Comparison of ENCODE assay signal across 16 cellular contexts in genomic region chr9:81465468-81466002, GRCh38.
DNase-seq lines count a peak whose midpoint lies in the region; ATAC-seq and TF ChIP-seq lines count a peak whose summit lies in the region.
"Had no signal": no experiment of that assay in that cellular context is flagged by ENCODE, and none has a peak within 500 bp of the region (broad histone marks: within the 10 kb centered on the region; RNA-seq: fewer than 3 reads in every experiment).

No MANE protein-coding gene starts in this region.

- DNase-seq in MCF 10A (ENCODE audit: unreplicated experiment) (peak; percentile 1), breast epithelium (ENCODE audit: low spot score in 2 of 2) (no peak), chondrocyte (ENCODE audit: low spot score) (no peak), left kidney (ENCODE audit: low read depth, low spot score) (peak; percentile 7), A673 (ENCODE audit: low spot score) (no peak), Peyer's patch (no peak)
- no peak for DNase-seq in stimulated activated naive B cell treated with anti-CD40 and anti-IgM and Interleukin-4, amounts not matched to agents 10 μg/mL and 1 μg/mL and 100 μg/mL, for 72 hours
- DNase-seq: activated CD4-positive, alpha-beta memory T cell treated with anti-CD3 and anti-CD28 coated beads, Interleukin-2, amount 10 ng/mL, durations not matched to agents 7 days and 5 days; NCI-H1417 treated with DMSO at 0.1 percent for 48 hours; ovary; stimulated activated CD8-positive, alpha-beta memory T cell treated with anti-CD3 and anti-CD28 coated beads, Interleukin-4, amount 100 ng/mL, for 48 hours; T-helper 9 cell had no signal

- H3K4me1 Mint-ChIP-seq in MCF 10A (ENCODE audit: insufficient read depth, unreplicated experiment) (no peaks in the 10 kb centered on the region), chondrocyte (ENCODE audit: low read depth) (peaks cover 21% of the 10 kb centered on the region)
- H3K4me1 Mint-ChIP-seq in stimulated activated naive B cell treated with anti-CD40 and anti-IgM and Interleukin-4, amounts not matched to agents 10 μg/mL and 1 μg/mL and 100 μg/mL, for 72 hours = peaks cover 4 to 8% of the 10 kb centered on the region in 2 donors
- H3K4me1 Mint-ChIP-seq: activated CD4-positive, alpha-beta memory T cell treated with anti-CD3 and anti-CD28 coated beads, Interleukin-2, amount 10 ng/mL, durations not matched to agents 7 days and 5 days; activated T-helper 17 cell treated with anti-CD3 and anti-CD28 coated beads, Interleukin-2, amount 50 U/mL, for 72 hours; brain had no signal

- H3K4me1 ChIP-seq in breast epithelium = no peaks in the 10 kb centered on the region
- H3K4me1 ChIP-seq in A673 (ENCODE audit: insufficient read depth, low read length, poor library complexity, severe bottlenecking) = no peaks in the 10 kb centered on the region
- H3K4me1 ChIP-seq in Peyer's patch = no peaks in the 10 kb centered on the region
- H3K4me1 ChIP-seq: tibial nerve had no signal

- POLR2A ChIA-PET in MCF 10A (lab: Yijun Ruan, JAX) = no interaction called here
- POLR2A ChIA-PET in A673 (lab: Charles Lee; ENCODE audit: low non-redundant PET) = no interaction called here

- H3K27ac Mint-ChIP-seq in MCF 10A (ENCODE audit: low read depth, unreplicated experiment) (no peak overlapping the region), chondrocyte (ENCODE audit: unreplicated experiment) (peak overlapping the region; percentile 25)
- H3K27ac Mint-ChIP-seq in stimulated activated naive B cell treated with anti-CD40 and anti-IgM and Interleukin-4, amounts not matched to agents 10 μg/mL and 1 μg/mL and 100 μg/mL, for 72 hours = peak overlapping the region; percentile 25
- H3K27ac Mint-ChIP-seq: activated CD4-positive, alpha-beta memory T cell treated with anti-CD3 and anti-CD28 coated beads, Interleukin-2, amount 10 ng/mL, durations not matched to agents 7 days and 5 days; activated T-helper 17 cell treated with anti-CD3 and anti-CD28 coated beads, Interleukin-2, amount 50 U/mL, for 72 hours; brain had no signal

- H3K4me3 Mint-ChIP-seq in MCF 10A (ENCODE audit: unreplicated experiment) (no peak overlapping the region), chondrocyte (ENCODE audit: unreplicated experiment) (no peak overlapping the region)
- no peak overlapping the region for H3K4me3 Mint-ChIP-seq in stimulated activated naive B cell treated with anti-CD40 and anti-IgM and Interleukin-4, amounts not matched to agents 10 μg/mL and 1 μg/mL and 100 μg/mL, for 72 hours
- H3K4me3 Mint-ChIP-seq: activated CD4-positive, alpha-beta memory T cell treated with anti-CD3 and anti-CD28 coated beads, Interleukin-2, amount 10 ng/mL, durations not matched to agents 7 days and 5 days; activated T-helper 17 cell treated with anti-CD3 and anti-CD28 coated beads, Interleukin-2, amount 50 U/mL, for 72 hours; brain had no signal

- H3K27me3 ChIP-seq in breast epithelium (no peaks in the 10 kb centered on the region), A673 (replicated peaks; ENCODE audit: insufficient read depth, low read depth, low read length, poor library complexity) (no peaks in the 10 kb centered on the region), Peyer's patch (no peaks in the 10 kb centered on the region)
- H3K27me3 ChIP-seq: ovary, tibial nerve had no signal

- H3K36me3 Mint-ChIP-seq in MCF 10A (ENCODE audit: insufficient read depth, unreplicated experiment) (no peaks in the 10 kb centered on the region), chondrocyte (ENCODE audit: low read depth) (no peaks in the 10 kb centered on the region)
- H3K36me3 Mint-ChIP-seq in stimulated activated naive B cell treated with anti-CD40 and anti-IgM and Interleukin-4, amounts not matched to agents 10 μg/mL and 1 μg/mL and 100 μg/mL, for 72 hours = no peaks in the 10 kb centered on the region
- H3K36me3 Mint-ChIP-seq: brain had no signal

- ATAC-seq in stimulated activated naive B cell treated with anti-CD40 and anti-IgM and Interleukin-4, amounts not matched to agents 10 μg/mL and 1 μg/mL and 100 μg/mL, for 72 hours (replicated peaks) = peak; percentile 53 to 67
- ATAC-seq in GM21825 (IDR thresholded peaks at IDR 0.05; ENCODE audit: unreplicated experiment) = no peak
- ATAC-seq: activated T-helper 17 cell treated with anti-CD3 and anti-CD28 coated beads, Interleukin-2, amount 50 U/mL, for 72 hours had no signal

- BruUV-seq in MCF 10A (replicated peaks; lab: Mats Ljungman, UMichigan) (no TSS peak), A673 (replicated peaks; lab: Mats Ljungman, UMichigan) (no TSS peak)

- H3K36me3 ChIP-seq in breast epithelium = no peaks in the 10 kb centered on the region
- H3K36me3 ChIP-seq in A673 (ENCODE audit: insufficient read depth, low read length, poor library complexity, severe bottlenecking) = no peaks in the 10 kb centered on the region
- no peaks in the 10 kb centered on the region for H3K36me3 ChIP-seq in Peyer's patch
- H3K36me3 ChIP-seq: ovary, tibial nerve had no signal

- H3K9me3 ChIP-seq in breast epithelium (no peaks in the 10 kb centered on the region), A673 (ENCODE audit: low read depth, low read length, poor library complexity, severe bottlenecking) (no peaks in the 10 kb centered on the region), Peyer's patch (no peaks in the 10 kb centered on the region)
- H3K9me3 ChIP-seq: ovary, tibial nerve had no signal

- H3K4me3 ChIP-seq in breast epithelium = no peak overlapping the region
- no peak overlapping the region for H3K4me3 ChIP-seq in A673 (ENCODE audit: low read depth, low read length, poor library complexity, severe bottlenecking)
- no peak overlapping the region for H3K4me3 ChIP-seq in Peyer's patch
- H3K4me3 ChIP-seq: ovary, tibial nerve had no signal

- no peaks in the 10 kb centered on the region for H3K27me3 Mint-ChIP-seq in MCF 10A (ENCODE audit: insufficient read depth, unreplicated experiment)
- peaks cover 3% of the 10 kb centered on the region for H3K27me3 Mint-ChIP-seq in chondrocyte (ENCODE audit: low read depth)
- H3K27me3 Mint-ChIP-seq in stimulated activated naive B cell treated with anti-CD40 and anti-IgM and Interleukin-4, amounts not matched to agents 10 μg/mL and 1 μg/mL and 100 μg/mL, for 72 hours = peaks cover 0 to 9% of the 10 kb centered on the region in 2 donors
- H3K27me3 Mint-ChIP-seq: activated CD4-positive, alpha-beta memory T cell treated with anti-CD3 and anti-CD28 coated beads, Interleukin-2, amount 10 ng/mL, durations not matched to agents 7 days and 5 days; activated T-helper 17 cell treated with anti-CD3 and anti-CD28 coated beads, Interleukin-2, amount 50 U/mL, for 72 hours had no signal

- H3K27ac ChIP-seq in breast epithelium = no peak overlapping the region
- no peak overlapping the region for H3K27ac ChIP-seq in A673 (ENCODE audit: low read depth, low read length, poor library complexity, severe bottlenecking)
- H3K27ac ChIP-seq in Peyer's patch = no peak overlapping the region
- H3K27ac ChIP-seq: ovary, tibial nerve had no signal

- no peak for TF ChIP-seq POLR2A in breast epithelium (IDR thresholded peaks at IDR 0.05)
- TF ChIP-seq POLR2A in Peyer's patch (IDR thresholded peaks at IDR 0.05) = no peak

- CTCF ChIA-PET in MCF 10A (lab: Yijun Ruan, JAX) = interaction anchor here (1.1 kb wide), 1 partner anchor 11 kb away, joined by 4 read pairs; no protein-coding TSS in a partner anchor
- CTCF ChIA-PET in A673 (lab: Charles Lee) = no interaction called here

- intact Hi-C loops in MCF 10A (cut with micrococcal nuclease) (no loop called here), breast epithelium (cut with DNase I; ENCODE audit: low total_unique reads) (no loop called here), A673 (cut with micrococcal nuclease; ENCODE audit: unreplicated experiment) (no loop called here)

- no peaks in the 10 kb centered on the region for H3K9me3 Mint-ChIP-seq in MCF 10A (ENCODE audit: unreplicated experiment)
- H3K9me3 Mint-ChIP-seq in chondrocyte (ENCODE audit: low read depth) = peaks cover 4% of the 10 kb centered on the region
- H3K9me3 Mint-ChIP-seq in stimulated activated naive B cell treated with anti-CD40 and anti-IgM and Interleukin-4, amounts not matched to agents 10 μg/mL and 1 μg/mL and 100 μg/mL, for 72 hours = no peaks in the 10 kb centered on the region
- H3K9me3 Mint-ChIP-seq: activated CD4-positive, alpha-beta memory T cell treated with anti-CD3 and anti-CD28 coated beads, Interleukin-2, amount 10 ng/mL, durations not matched to agents 7 days and 5 days; activated T-helper 17 cell treated with anti-CD3 and anti-CD28 coated beads, Interleukin-2, amount 50 U/mL, for 72 hours had no signal

- no peak for TF ChIP-seq CTCF in MCF 10A (IDR thresholded peaks at IDR 0.05; ENCODE audit: unreplicated experiment)
- no peak for TF ChIP-seq CTCF in breast epithelium (IDR thresholded peaks at IDR 0.05)
- TF ChIP-seq CTCF in chondrocyte (IDR thresholded peaks at IDR 0.05) = peak; percentile 65
- TF ChIP-seq CTCF in A673 (conservative IDR thresholded peaks at IDR 0.05; ENCODE audit: low read depth, low read length) = no peak
- TF ChIP-seq CTCF in Peyer's patch (IDR thresholded peaks at IDR 0.05) = peak in 1 of 6 experiments; percentile 3

Comparison
In these comparisons a context has a peak if more than half of its experiments do, and no peak if none do; other contexts are left out.
1. DNase-seq: peak in MCF 10A (single experiment) and left kidney (single experiment); none in breast epithelium (0 of 2), chondrocyte (single experiment), stimulated activated naive B cell treated with anti-CD40 and anti-IgM and Interleukin-4, amounts not matched to agents 10 μg/mL and 1 μg/mL and 100 μg/mL, for 72 hours (single experiment), A673 (single experiment) and Peyer's patch (0 of 3).